In genomic region chr3:151199569-151200438, GRCh38 we compare ENCODE assay signal across 17 cellular contexts. TPM values are rescaled to one million over a fixed set of nuclear protein-coding genes. Genes with fewer than 3 reads are reported as not detected.
DNase-seq lines count a peak whose midpoint lies in the region; ATAC-seq and TF ChIP-seq lines count a peak whose summit lies in the region.
"Had no signal": no experiment of that assay in that cellular context is flagged by ENCODE, and none has a peak within 500 bp of the region (broad histone marks: within the 10 kb centered on the region; RNA-seq: fewer than 3 reads in every experiment).

No MANE protein-coding gene starts in this region.

- peak; percentile 21 for ATAC-seq in activated CD8-positive, alpha-beta memory T cell treated with anti-CD3 and anti-CD28 coated beads, Interleukin-2, amount 10 ng/mL, durations not matched to agents 7 days and 5 days
- ATAC-seq in effector memory CD8-positive, alpha-beta T cell (replicated peaks): no peak
- ATAC-seq in SK-N-SH treated with all-trans-retinoic acid at 6 μM for 48 hours: no peak
- no peak for ATAC-seq in HG03280 (IDR thresholded peaks at IDR 0.05; ENCODE audit: unreplicated experiment)
- ATAC-seq: A549 had no signal

- TF ChIP-seq CTCF in GM20000 (IDR thresholded peaks at IDR 0.05; ENCODE audit: extremely low read depth, missing control alignments): no peak

- H3K4me3 Mint-ChIP-seq in activated CD8-positive, alpha-beta memory T cell treated with anti-CD3 and anti-CD28 coated beads, Interleukin-2, amount 10 ng/mL, durations not matched to agents 7 days and 5 days: peak overlapping the region; percentile 98
- peak overlapping the region; percentile 89 for H3K4me3 Mint-ChIP-seq in T-helper 1 cell treated with Interleukin-12 subunit alpha and Interleukin-12 subunit beta and Interleukin-4 antibody, amounts not matched to agents 30 μg/mL and 1 μg/mL, for 36 hours
- H3K4me3 Mint-ChIP-seq in effector memory CD8-positive, alpha-beta T cell: peak overlapping the region; percentile 74 to 89
- H3K4me3 Mint-ChIP-seq in stimulated activated naive CD8-positive, alpha-beta T cell treated with anti-CD3 and anti-CD28 coated beads, Interleukin-15, Interleukin-2, amounts not matched to agents 100 ng/mL and 50 ng/mL, for 24 hours: peak overlapping the region; percentile 91
- H3K4me3 Mint-ChIP-seq: CD14-positive monocyte had no signal

- no peak for DNase-seq in activated CD8-positive, alpha-beta memory T cell treated with anti-CD3 and anti-CD28 coated beads, Interleukin-2, amount 10 ng/mL, durations not matched to agents 7 days and 5 days
- DNase-seq in activated CD8-positive, alpha-beta memory T cell treated with anti-CD3 and anti-CD28 coated beads, Interleukin-2, amount 50 U/mL, for 4 hours: no peak
- DNase-seq in effector memory CD8-positive, alpha-beta T cell: no peak
- no peak for DNase-seq in GM20000 (ENCODE audit: low spot score)
- DNase-seq: activated CD8-positive, alpha-beta memory T cell treated with anti-CD3 and anti-CD28 coated beads, Interleukin-2, amount 50 U/mL, for 48 hours; mammary epithelial cell; MG63; NCI-H2029 treated with DMSO at 0.1 percent for 48 hours; NCI-H524 treated with DMSO at 0.1 percent for 48 hours; thyroid gland had no signal

- H3K27ac Mint-ChIP-seq in activated CD8-positive, alpha-beta memory T cell treated with anti-CD3 and anti-CD28 coated beads, Interleukin-2, amount 10 ng/mL, durations not matched to agents 7 days and 5 days: peak overlapping the region; percentile 96
- peak overlapping the region; percentile 97 for H3K27ac Mint-ChIP-seq in T-helper 1 cell treated with Interleukin-12 subunit alpha and Interleukin-12 subunit beta and Interleukin-4 antibody, amounts not matched to agents 30 μg/mL and 1 μg/mL, for 36 hours
- H3K27ac Mint-ChIP-seq in effector memory CD8-positive, alpha-beta T cell: peak overlapping the region; percentile 96 to 97
- H3K27ac Mint-ChIP-seq in stimulated activated naive CD8-positive, alpha-beta T cell treated with anti-CD3 and anti-CD28 coated beads, Interleukin-15, Interleukin-2, amounts not matched to agents 100 ng/mL and 50 ng/mL, for 24 hours: peak overlapping the region; percentile 95

- peaks cover 49% of the 10 kb centered on the region for H3K4me1 Mint-ChIP-seq in activated CD8-positive, alpha-beta memory T cell treated with anti-CD3 and anti-CD28 coated beads, Interleukin-2, amount 10 ng/mL, durations not matched to agents 7 days and 5 days
- peaks cover 42% of the 10 kb centered on the region for H3K4me1 Mint-ChIP-seq in T-helper 1 cell treated with Interleukin-12 subunit alpha and Interleukin-12 subunit beta and Interleukin-4 antibody, amounts not matched to agents 30 μg/mL and 1 μg/mL, for 36 hours (ENCODE audit: low read depth)
- peaks cover 22 to 43% of the 10 kb centered on the region in 2 donors for H3K4me1 Mint-ChIP-seq in effector memory CD8-positive, alpha-beta T cell (ENCODE audit: low read depth in 2 of 2)
- H3K4me1 Mint-ChIP-seq in stimulated activated naive CD8-positive, alpha-beta T cell treated with anti-CD3 and anti-CD28 coated beads, Interleukin-15, Interleukin-2, amounts not matched to agents 100 ng/mL and 50 ng/mL, for 24 hours (ENCODE audit: low read depth): peaks cover 67% of the 10 kb centered on the region

- CTCF ChIA-PET in activated CD8-positive, alpha-beta memory T cell treated with anti-CD3 and anti-CD28 coated beads, Interleukin-2, amount 10 ng/mL, durations not matched to agents 7 days and 5 days (lab: Charles Lee): interaction anchor here (1.3 to 5.6 kb wide), 11 partner anchors 7 to 128 kb away, joined by 3 to 24 read pairs (median 7); no protein-coding TSS in a partner anchor

- H3K36me3 Mint-ChIP-seq in activated CD8-positive, alpha-beta memory T cell treated with anti-CD3 and anti-CD28 coated beads, Interleukin-2, amount 10 ng/mL, durations not matched to agents 7 days and 5 days: peaks cover 71% of the 10 kb centered on the region
- peaks cover 56% of the 10 kb centered on the region for H3K36me3 Mint-ChIP-seq in T-helper 1 cell treated with Interleukin-12 subunit alpha and Interleukin-12 subunit beta and Interleukin-4 antibody, amounts not matched to agents 30 μg/mL and 1 μg/mL, for 36 hours (ENCODE audit: low read depth)
- H3K36me3 Mint-ChIP-seq in effector memory CD8-positive, alpha-beta T cell (ENCODE audit: insufficient read depth): peaks cover 43% of the 10 kb centered on the region
- peaks cover 61% of the 10 kb centered on the region for H3K36me3 Mint-ChIP-seq in stimulated activated naive CD8-positive, alpha-beta T cell treated with anti-CD3 and anti-CD28 coated beads, Interleukin-15, Interleukin-2, amounts not matched to agents 100 ng/mL and 50 ng/mL, for 24 hours (ENCODE audit: low read depth)
- H3K36me3 Mint-ChIP-seq: CD14-positive monocyte had no signal

- H3K27me3 Mint-ChIP-seq in activated CD8-positive, alpha-beta memory T cell treated with anti-CD3 and anti-CD28 coated beads, Interleukin-2, amount 10 ng/mL, durations not matched to agents 7 days and 5 days: no peaks in the 10 kb centered on the region
- no peaks in the 10 kb centered on the region for H3K27me3 Mint-ChIP-seq in T-helper 1 cell treated with Interleukin-12 subunit alpha and Interleukin-12 subunit beta and Interleukin-4 antibody, amounts not matched to agents 30 μg/mL and 1 μg/mL, for 36 hours (ENCODE audit: low read depth)
- no peaks in the 10 kb centered on the region for H3K27me3 Mint-ChIP-seq in effector memory CD8-positive, alpha-beta T cell
- H3K27me3 Mint-ChIP-seq in stimulated activated naive CD8-positive, alpha-beta T cell treated with anti-CD3 and anti-CD28 coated beads, Interleukin-15, Interleukin-2, amounts not matched to agents 100 ng/mL and 50 ng/mL, for 24 hours: peaks cover 4% of the 10 kb centered on the region

- peaks cover 3% of the 10 kb centered on the region for H3K9me3 Mint-ChIP-seq in activated CD8-positive, alpha-beta memory T cell treated with anti-CD3 and anti-CD28 coated beads, Interleukin-2, amount 10 ng/mL, durations not matched to agents 7 days and 5 days (ENCODE audit: low read depth)
- no peaks in the 10 kb centered on the region for H3K9me3 Mint-ChIP-seq in T-helper 1 cell treated with Interleukin-12 subunit alpha and Interleukin-12 subunit beta and Interleukin-4 antibody, amounts not matched to agents 30 μg/mL and 1 μg/mL, for 36 hours
- no peaks in the 10 kb centered on the region for H3K9me3 Mint-ChIP-seq in effector memory CD8-positive, alpha-beta T cell
- no peaks in the 10 kb centered on the region for H3K9me3 Mint-ChIP-seq in stimulated activated naive CD8-positive, alpha-beta T cell treated with anti-CD3 and anti-CD28 coated beads, Interleukin-15, Interleukin-2, amounts not matched to agents 100 ng/mL and 50 ng/mL, for 24 hours
- H3K9me3 Mint-ChIP-seq: CD14-positive monocyte had no signal

TF ChIP-seq in SK-N-SH treated with all-trans-retinoic acid at 6 μM for 48 hours, 23 proteins besides CTCF, POLR2A, EP300 and RAD21 (continues in another document):
- TF ChIP-seq ZFP30 (CRISPR knock-in tag; IDR thresholded peaks at IDR 0.05): no peak
- TF ChIP-seq CREB5 (CRISPR knock-in tag; IDR thresholded peaks at IDR 0.05; ENCODE audit: low read depth): no peak
- no peak for TF ChIP-seq POU6F1 (CRISPR knock-in tag; IDR thresholded peaks at IDR 0.05; ENCODE audit: borderline replicate concordance, low read depth)
- TF ChIP-seq CSDC2 (CRISPR knock-in tag; IDR thresholded peaks at IDR 0.05): no peak
- TF ChIP-seq BACH2 (CRISPR knock-in tag; IDR thresholded peaks at IDR 0.05; ENCODE audit: borderline replicate concordance): no peak
- TF ChIP-seq ZNF8 (CRISPR knock-in tag; IDR thresholded peaks at IDR 0.05): no peak
- no peak for TF ChIP-seq RARB (CRISPR knock-in tag; IDR thresholded peaks at IDR 0.05)
- TF ChIP-seq PPARA (CRISPR knock-in tag; IDR thresholded peaks at IDR 0.05; ENCODE audit: borderline replicate concordance): no peak
- TF ChIP-seq OSR1 (CRISPR knock-in tag; IDR thresholded peaks at IDR 0.05): no peak

RNA-seq across cellular contexts. Expression of gene GPR171, which starts 3.2 kb away (rescaled TPM):
- total RNA-seq in activated CD8-positive, alpha-beta memory T cell treated with anti-CD3 and anti-CD28 coated beads, Interleukin-2, amount 10 ng/mL, durations not matched to agents 7 days and 5 days: 100 to 1,000 TPM; 153 to 218 TPM
- total RNA-seq: Daoy, mammary epithelial cell had no signal
